Comparison of ENCODE assay signal across 17 cellular contexts in the genomic region with DNA sequence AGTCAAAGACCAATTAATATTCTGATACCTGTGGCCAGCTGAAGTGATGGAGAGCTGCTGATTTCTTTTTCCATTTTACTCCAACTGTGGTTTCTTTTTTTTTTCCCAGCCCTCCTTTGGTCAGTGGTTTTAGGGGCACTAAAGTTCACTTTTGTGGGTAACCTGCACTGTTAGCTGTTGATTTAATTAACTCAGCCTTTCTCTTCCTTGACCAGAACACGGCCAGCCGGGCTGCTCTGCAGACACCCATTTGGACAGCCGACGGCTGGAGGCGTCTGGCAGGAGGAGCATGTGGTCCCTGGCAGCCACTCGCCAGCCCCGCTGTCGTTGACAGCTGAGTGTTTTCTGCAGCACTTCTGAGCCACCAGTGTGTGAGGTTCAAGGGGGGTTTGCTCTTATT.
DNase-seq lines count a peak whose midpoint lies in the region; ATAC-seq and TF ChIP-seq lines count a peak whose summit lies in the region.
"Had no signal": no experiment of that assay in that cellular context is flagged by ENCODE, and none has a peak within 500 bp of the region (broad histone marks: within the 10 kb centered on the region; RNA-seq: fewer than 3 reads in every experiment).

No MANE protein-coding gene starts in this region.

- no peak overlapping the region for H3K4me3 ChIP-seq in right cardiac atrium (ENCODE audit: low read length)
- H3K4me3 ChIP-seq: suprapubic skin had no signal

- no peak for ATAC-seq in right cardiac atrium
- no peak for ATAC-seq in stimulated activated naive B cell treated with anti-CD40 and anti-IgM and Interleukin-4, amounts not matched to agents 10 μg/mL and 1 μg/mL and 100 μg/mL, for 72 hours (replicated peaks)
- ATAC-seq: activated CD4-positive, CD25-positive, alpha-beta regulatory T cell treated with anti-CD3 and anti-CD28 coated beads, Interleukin-2, amount 50 U/mL, for 24 hours had no signal

- H3K27ac ChIP-seq in right cardiac atrium (ENCODE audit: low read length): no peak overlapping the region
- H3K27ac ChIP-seq: brain microvascular endothelial cell, suprapubic skin had no signal

- H3K4me3 Mint-ChIP-seq in glutamatergic neuron (ENCODE audit: unreplicated experiment): no peak overlapping the region
- H3K4me3 Mint-ChIP-seq in stimulated activated naive B cell treated with anti-CD40 and anti-IgM and Interleukin-4, amounts not matched to agents 10 μg/mL and 1 μg/mL and 100 μg/mL, for 72 hours: no peak overlapping the region
- H3K4me3 Mint-ChIP-seq: mesothelial cell of epicardium had no signal

- intact Hi-C loops in cardiac septum (cut with DNase I): no loop called here
- intact Hi-C loops in right cardiac atrium (cut with DNase I): no loop called here

- DNase-seq in cardiac septum (ENCODE audit: low spot score) (peak; percentile 55), right cardiac atrium (no peak), SK-N-DZ (ENCODE audit: low spot score) (peak; percentile 10), glutamatergic neuron (peak; percentile 46), OCI-M2 (lab: John Stamatoyannopoulos, UW; ENCODE audit: unreplicated experiment) (no peak)
- no peak for DNase-seq in stimulated activated naive B cell treated with anti-CD40 and anti-IgM and Interleukin-4, amounts not matched to agents 10 μg/mL and 1 μg/mL and 100 μg/mL, for 72 hours
- DNase-seq in activated CD4-positive, alpha-beta T cell treated with anti-CD3 and anti-CD28 coated beads for 48 hours: no peak
- no peak for DNase-seq in NK-92 treated with Interleukin-12 subunit alpha and Interleukin-12 subunit beta, amount 100 ng/mL, for 24 hours (lab: John Stamatoyannopoulos, UW)
- DNase-seq: brain microvascular endothelial cell; Caco-2; NCI-H146; NCI-H446 treated with DMSO at 0.1 percent for 48 hours; SHP77 treated with DMSO at 0.1 percent for 48 hours; stimulated activated CD4-positive, alpha-beta T cell treated with anti-CD3 and anti-CD28 coated beads, Interleukin-4, amount 100 ng/mL, for 1 hour had no signal

- TF ChIP-seq CTCF in glutamatergic neuron (IDR thresholded peaks at IDR 0.05; ENCODE audit: partially characterized antibody, unreplicated experiment): no peak

- H3K27me3 ChIP-seq in right cardiac atrium (ENCODE audit: control insufficient read depth, insufficient read depth): no peaks in the 10 kb centered on the region
- H3K27me3 ChIP-seq: brain microvascular endothelial cell, suprapubic skin had no signal

- no peaks in the 10 kb centered on the region for H3K9me3 ChIP-seq in right cardiac atrium (ENCODE audit: control insufficient read depth, low read length)
- H3K9me3 ChIP-seq: Caco-2, suprapubic skin had no signal

- peaks cover 23% of the 10 kb centered on the region for H3K4me1 Mint-ChIP-seq in glutamatergic neuron (ENCODE audit: low read depth, unreplicated experiment)
- H3K4me1 Mint-ChIP-seq in stimulated activated naive B cell treated with anti-CD40 and anti-IgM and Interleukin-4, amounts not matched to agents 10 μg/mL and 1 μg/mL and 100 μg/mL, for 72 hours: peaks cover 9 to 22% of the 10 kb centered on the region in 2 donors

- peak overlapping the region; percentile 30 for H3K27ac Mint-ChIP-seq in glutamatergic neuron (ENCODE audit: unreplicated experiment)
- peak overlapping the region; percentile 44 for H3K27ac Mint-ChIP-seq in stimulated activated naive B cell treated with anti-CD40 and anti-IgM and Interleukin-4, amounts not matched to agents 10 μg/mL and 1 μg/mL and 100 μg/mL, for 72 hours

- no peaks in the 10 kb centered on the region for H3K36me3 Mint-ChIP-seq in glutamatergic neuron (ENCODE audit: unreplicated experiment)
- no peaks in the 10 kb centered on the region for H3K36me3 Mint-ChIP-seq in stimulated activated naive B cell treated with anti-CD40 and anti-IgM and Interleukin-4, amounts not matched to agents 10 μg/mL and 1 μg/mL and 100 μg/mL, for 72 hours
- H3K36me3 Mint-ChIP-seq: mesothelial cell of epicardium had no signal

- WGBS in right cardiac atrium: 13% methylated on average over 8 of the region's 8 CpGs

- H3K4me1 ChIP-seq in right cardiac atrium (ENCODE audit: control insufficient read depth, insufficient read depth, low read length): peaks cover 2% of the 10 kb centered on the region
- H3K4me1 ChIP-seq: Caco-2 had no signal

- peaks cover 12% of the 10 kb centered on the region for H3K27me3 Mint-ChIP-seq in glutamatergic neuron (ENCODE audit: unreplicated experiment)
- peaks cover 0 to 6% of the 10 kb centered on the region in 2 donors for H3K27me3 Mint-ChIP-seq in stimulated activated naive B cell treated with anti-CD40 and anti-IgM and Interleukin-4, amounts not matched to agents 10 μg/mL and 1 μg/mL and 100 μg/mL, for 72 hours

- H3K9me3 Mint-ChIP-seq in glutamatergic neuron (ENCODE audit: unreplicated experiment): peaks cover 4% of the 10 kb centered on the region
- no peaks in the 10 kb centered on the region for H3K9me3 Mint-ChIP-seq in stimulated activated naive B cell treated with anti-CD40 and anti-IgM and Interleukin-4, amounts not matched to agents 10 μg/mL and 1 μg/mL and 100 μg/mL, for 72 hours
- H3K9me3 Mint-ChIP-seq: mesothelial cell of epicardium had no signal

Comparison
In these comparisons a context has a peak if more than half of its experiments do, and no peak if none do; other contexts are left out.
1. DNase-seq: peak in cardiac septum (single experiment), SK-N-DZ (single experiment) and glutamatergic neuron (single experiment); none in right cardiac atrium (0 of 3), stimulated activated naive B cell treated with anti-CD40 and anti-IgM and Interleukin-4, amounts not matched to agents 10 μg/mL and 1 μg/mL and 100 μg/mL, for 72 hours (single experiment), activated CD4-positive, alpha-beta T cell treated with anti-CD3 and anti-CD28 coated beads for 48 hours (single experiment), OCI-M2 (single experiment) and NK-92 treated with Interleukin-12 subunit alpha and Interleukin-12 subunit beta, amount 100 ng/mL, for 24 hours (single experiment).